ENCODE assay signal across 8 cellular contexts in the genomic region with DNA sequence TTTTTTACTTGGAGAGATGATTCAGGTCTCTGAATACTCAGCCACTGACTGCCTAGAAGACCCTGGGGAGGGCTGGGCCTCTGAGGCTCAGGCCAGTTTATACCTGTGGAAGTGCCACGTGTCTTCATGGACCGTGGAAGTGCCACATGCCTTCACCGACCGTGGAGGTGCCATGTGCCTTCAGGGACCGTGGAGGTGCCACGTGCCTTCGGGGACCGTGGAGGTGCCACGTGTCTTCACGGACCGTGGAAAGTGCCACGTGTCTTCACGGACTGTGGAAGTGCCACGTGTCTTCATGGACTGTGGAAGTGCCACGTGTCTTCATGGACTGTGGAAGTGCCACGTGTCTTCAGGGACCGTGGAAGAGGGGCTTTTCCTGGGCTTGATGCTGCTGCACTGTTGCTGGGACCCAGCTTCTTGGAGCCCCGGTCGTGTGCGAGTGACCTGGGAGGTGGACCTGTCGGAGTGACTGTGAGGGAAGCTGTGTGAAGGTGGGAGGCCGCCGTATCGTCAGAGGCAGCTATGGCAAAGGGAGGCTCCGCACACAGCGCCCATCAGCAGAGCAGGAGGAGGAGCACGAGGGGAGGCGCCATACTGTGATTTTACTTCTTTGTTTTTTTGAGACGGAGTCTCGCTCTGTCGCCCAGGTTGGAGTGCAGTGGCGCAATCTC.
DNase-seq lines count a peak whose midpoint lies in the region; ATAC-seq, FAIRE-seq and TF ChIP-seq lines count a peak whose summit lies in the region.
"Not testable (repeated sequence)": the region's sequence is repeated elsewhere in the genome, so short reads cannot be mapped to it uniquely, and the experiment has no call there.

No MANE protein-coding gene starts in this region.

- 89% methylated on average over 29 of the region's 32 CpGs; no CpG with 5 or more reads in 1 of the 2 experiments for WGBS in H1 (ENCODE audit: extremely low coverage in 1 of 2, insufficient coverage in 1 of 2, insufficient read length in 1 of 2, insufficient replicate concordance in 2 of 2, low coverage in 1 of 2, low lambda C conversion rate in 2 of 2, missing lambda C conversion rate in 1 of 2), 2 experiments
- 93% methylated on average over 32 of the region's 32 CpGs for WGBS in right cardiac atrium

- H2BK12ac ChIP-seq in H1 (ENCODE audit: low read depth, low read length) = peak overlapping the region; percentile 94

- ATAC-seq in right cardiac atrium, upper lobe of right lung: not testable (repeated sequence)

- H4K91ac ChIP-seq in H1 (replicated peaks; ENCODE audit: insufficient read length, low read length) = not testable (repeated sequence)

- H2BK5ac ChIP-seq in H1 (ENCODE audit: low read depth, low read length) = 0 out of 2 replicates have a peak overlapping the region, but pooled peaks have one; percentile 52

- H3K79me1 ChIP-seq in H1 (ENCODE audit: low read depth, low read length) = not testable (repeated sequence)

- not testable (repeated sequence) for H4K20me1 ChIP-seq in H1 (replicated peaks in 1 of 2; ENCODE audit: control insufficient read depth in 1 of 2, insufficient read depth in 2 of 2, low read length in 2 of 2)

- not testable (repeated sequence) for H2AFZ ChIP-seq in H1 (ENCODE audit: low read length)

- not testable (repeated sequence) for H3K4ac ChIP-seq in H1 (replicated peaks; ENCODE audit: insufficient read length, low read depth, low read length)

- not testable (repeated sequence) for H3K23me2 ChIP-seq in H1 (ENCODE audit: low read depth, low read length)

- not testable (repeated sequence) for H3K9ac ChIP-seq in H1 (replicated peaks in 1 of 4; ENCODE audit: extremely low read depth in 1 of 4, low read depth in 3 of 4, low read length in 3 of 4)

- intact Hi-C loops in right cardiac atrium (cut with DNase I); upper lobe of right lung (cut with DNase I): not testable (repeated sequence)

- H2BK120ac ChIP-seq in H1 (replicated peaks; ENCODE audit: low read depth, low read length) = not testable (repeated sequence)

- H3K27me3 Mint-ChIP-seq in HFFc6 (ENCODE audit: insufficient read depth) = peaks cover 13% of the 10 kb centered on the region
- H3K27me3 Mint-ChIP-seq in activated naive CD4-positive, alpha-beta T cell treated with anti-CD3 and anti-CD28 coated beads, Interleukin-2, amount 10 ng/mL, durations not matched to agents 7 days and 5 days; osteocyte (ENCODE audit: unreplicated experiment): not testable (repeated sequence)

- not testable (repeated sequence) for TF ChIP-seq CTCF in AG04450 (IDR thresholded peaks at IDR 0.05; ENCODE audit: low read depth, low read length); HFFc6 (IDR thresholded peaks at IDR 0.05); H1 (IDR thresholded peaks at IDR 0.05; ENCODE audit: control extremely low read depth in 1 of 3, insufficient read depth in 1 of 3, low read depth in 1 of 3, low read length in 3 of 3); osteocyte (IDR thresholded peaks at IDR 0.05); upper lobe of right lung (IDR thresholded peaks at IDR 0.05)

- H4K8ac ChIP-seq in H1 (ENCODE audit: extremely low read depth, insufficient read depth, low read length) = not testable (repeated sequence)

- H3K18ac ChIP-seq in H1 (ENCODE audit: extremely low read depth, low read length) = not testable (repeated sequence)

- not testable (repeated sequence) for H2BK20ac ChIP-seq in H1 (ENCODE audit: low read length)

- not testable (repeated sequence) for H3K14ac ChIP-seq in H1 (ENCODE audit: insufficient read length)

- H3K27me3 ChIP-seq in AG04450 (ENCODE audit: control insufficient read depth, insufficient read depth, low read length); H1 (replicated peaks in 1 of 4; ENCODE audit: control insufficient read depth in 3 of 4, extremely low read depth in 1 of 4, insufficient read depth in 3 of 4, low read length in 3 of 4); right cardiac atrium (ENCODE audit: control insufficient read depth, insufficient read depth); upper lobe of right lung: not testable (repeated sequence)

- H3K56ac ChIP-seq in H1 (replicated peaks; ENCODE audit: insufficient read length, low read depth, low read length) = not testable (repeated sequence)

- not testable (repeated sequence) for DNase-seq in AG04450 (ENCODE audit: low read depth, low spot score); HFFc6; H1 (ENCODE audit: low read depth in 1 of 2, low spot score in 2 of 2); osteocyte (ENCODE audit: extremely low spot score, unreplicated experiment); upper lobe of right lung
- peak; percentile 11 for DNase-seq in activated CD4-positive, alpha-beta T cell treated with anti-CD3 and anti-CD28 coated beads for 48 hours
- peak; percentile 47 for DNase-seq in activated naive CD4-positive, alpha-beta T cell treated with anti-CD3 and anti-CD28 coated beads, Interleukin-2, amount 10 ng/mL, durations not matched to agents 7 days and 5 days
- DNase-seq in right cardiac atrium = peak in 2 of 3 donors; percentile 47 to 60

- not testable (repeated sequence) for H3K79me2 ChIP-seq in H1 (ENCODE audit: control insufficient read depth in 1 of 2, insufficient read depth in 2 of 2, low read length in 2 of 2)

- H3K36me3 ChIP-seq in H1 (ENCODE audit: control insufficient read depth in 2 of 4, insufficient read depth in 4 of 4, low read length in 3 of 4); upper lobe of right lung: not testable (repeated sequence)

- H3K4me1 ChIP-seq in H1 (replicated peaks in 1 of 4; ENCODE audit: control insufficient read depth in 3 of 4, insufficient read depth in 4 of 4, low read length in 3 of 4) = peaks cover 2 to 10% (median 6%) of the 10 kb centered on the region in 4 experiments; a peak in 5 of 7 replicates
- H3K4me1 ChIP-seq in right cardiac atrium (ENCODE audit: control insufficient read depth, insufficient read depth, low read length) = not testable (repeated sequence)
- peaks cover 13% of the 10 kb centered on the region for H3K4me1 ChIP-seq in upper lobe of right lung

- not testable (repeated sequence) for H3K9me3 ChIP-seq in AG04450 (ENCODE audit: control insufficient read depth, insufficient read depth, low read length); H1 (ENCODE audit: insufficient read depth in 2 of 2, low read depth in 1 of 2, low read length in 1 of 2); right cardiac atrium (ENCODE audit: control insufficient read depth, low read length); upper lobe of right lung

- H3K36me3 Mint-ChIP-seq in HFFc6 (ENCODE audit: low read depth); osteocyte (ENCODE audit: unreplicated experiment): not testable (repeated sequence)
- peaks cover 30% of the 10 kb centered on the region for H3K36me3 Mint-ChIP-seq in activated naive CD4-positive, alpha-beta T cell treated with anti-CD3 and anti-CD28 coated beads, Interleukin-2, amount 10 ng/mL, durations not matched to agents 7 days and 5 days

- not testable (repeated sequence) for H2BK15ac ChIP-seq in H1 (ENCODE audit: low read length)

- TF ChIP-seq RAD21 in H1 (IDR thresholded peaks at IDR 0.05 in 1 of 2, conservative IDR thresholded peaks at IDR 0.05 in 1 of 2; ENCODE audit: low read depth in 2 of 2, low read length in 2 of 2) = not testable (repeated sequence)

- H3K23ac ChIP-seq in H1 (ENCODE audit: insufficient read length) = not testable (repeated sequence)

- CTCF ChIA-PET in AG04450 (lab: Charles Lee); activated naive CD4-positive, alpha-beta T cell treated with anti-CD3 and anti-CD28 coated beads, Interleukin-2, amount 10 ng/mL, durations not matched to agents 7 days and 5 days (lab: Charles Lee); H1 (lab: Charles Lee; ENCODE audit: partially characterized antibody): not testable (repeated sequence)

- TF ChIP-seq POLR2A in H1 (IDR thresholded peaks at IDR 0.05; ENCODE audit: control extremely low read depth in 1 of 2, low read depth in 2 of 2, low read length in 2 of 2) = not testable (repeated sequence)

- peak overlapping the region; percentile 21 for H3K27ac ChIP-seq in AG04450 (ENCODE audit: low read depth, low read length)
- H3K27ac ChIP-seq in H1 (ENCODE audit: low read depth, low read length); right cardiac atrium (ENCODE audit: low read length): not testable (repeated sequence)
- H3K27ac ChIP-seq in upper lobe of right lung = peak overlapping the region; percentile 85

- peak overlapping the region; percentile 96 for H3K27ac Mint-ChIP-seq in HFFc6
- H3K27ac Mint-ChIP-seq in activated naive CD4-positive, alpha-beta T cell treated with anti-CD3 and anti-CD28 coated beads, Interleukin-2, amount 10 ng/mL, durations not matched to agents 7 days and 5 days = peak overlapping the region; percentile 89
- H3K27ac Mint-ChIP-seq in osteocyte (ENCODE audit: unreplicated experiment) = peak overlapping the region; percentile 100

- not testable (repeated sequence) for FAIRE-seq in H1 (lab: Jason Lieb, UNC)

- 0 out of 2 replicates have a peak overlapping the region, but pooled peaks have one; percentile 90 for H2AK5ac ChIP-seq in H1 (ENCODE audit: low read depth, low read length)

- not testable (repeated sequence) for TF ChIP-seq EP300 in H1 (IDR thresholded peaks at IDR 0.05; ENCODE audit: borderline replicate concordance in 1 of 2, low read depth in 2 of 2, low read length in 2 of 2)

- H3K9me3 Mint-ChIP-seq in HFFc6; activated naive CD4-positive, alpha-beta T cell treated with anti-CD3 and anti-CD28 coated beads, Interleukin-2, amount 10 ng/mL, durations not matched to agents 7 days and 5 days; osteocyte (ENCODE audit: unreplicated experiment): not testable (repeated sequence)

- POLR2A ChIA-PET in AG04450 (lab: Yijun Ruan, JAX); H1 (lab: Charles Lee; ENCODE audit: partially characterized antibody): not testable (repeated sequence)

- H3K4me1 Mint-ChIP-seq in HFFc6 (ENCODE audit: low read depth) (peaks cover 19% of the 10 kb centered on the region), osteocyte (ENCODE audit: unreplicated experiment) (peaks cover 53% of the 10 kb centered on the region)
- peaks cover 69% of the 10 kb centered on the region for H3K4me1 Mint-ChIP-seq in activated naive CD4-positive, alpha-beta T cell treated with anti-CD3 and anti-CD28 coated beads, Interleukin-2, amount 10 ng/mL, durations not matched to agents 7 days and 5 days

- H3K4me3 Mint-ChIP-seq in HFFc6; activated naive CD4-positive, alpha-beta T cell treated with anti-CD3 and anti-CD28 coated beads, Interleukin-2, amount 10 ng/mL, durations not matched to agents 7 days and 5 days; osteocyte (ENCODE audit: unreplicated experiment): not testable (repeated sequence)

- not testable (repeated sequence) for H3K4me2 ChIP-seq in H1 (ENCODE audit: insufficient read depth in 1 of 2, low read depth in 2 of 2, low read length in 2 of 2)

- H4K5ac ChIP-seq in H1 (ENCODE audit: insufficient read length, low read depth, low read length) = not testable (repeated sequence)

- H3K4me3 ChIP-seq in AG04450 (ENCODE audit: low read depth, low read length); H1 (ENCODE audit: extremely low read depth in 1 of 4, insufficient read depth in 2 of 4, low read depth in 3 of 4, low read length in 4 of 4); right cardiac atrium (ENCODE audit: low read length); upper lobe of right lung: not testable (repeated sequence)
